ENCODE assay signal across 11 cellular contexts in the genomic region with DNA sequence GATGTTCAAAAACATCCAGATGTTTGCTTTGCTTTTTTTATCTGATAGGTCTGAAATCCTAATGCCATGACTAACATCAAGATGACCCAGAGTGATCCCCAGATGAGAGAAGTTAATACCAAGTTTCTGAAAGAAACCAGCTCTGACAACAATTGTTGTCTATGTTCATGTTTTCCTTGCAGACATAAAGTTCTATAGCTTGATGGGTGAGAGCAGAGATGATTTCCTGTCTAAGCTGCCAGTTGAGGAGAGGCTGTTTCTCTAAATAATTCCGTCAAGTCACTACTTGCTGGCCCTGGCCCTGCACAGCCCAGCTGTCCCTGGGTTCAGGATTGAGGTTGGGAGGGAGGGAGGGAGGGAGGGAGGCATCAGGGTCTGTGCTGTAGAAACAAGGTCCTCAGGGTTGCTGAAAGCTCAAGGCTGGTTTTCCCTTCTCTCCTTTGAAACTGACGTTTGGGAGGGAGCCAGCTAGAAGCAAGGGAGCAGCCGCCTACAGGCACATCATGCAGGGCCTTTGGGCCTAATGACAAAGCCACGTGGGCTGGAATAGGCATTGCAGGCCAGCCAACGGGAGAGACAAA. TPM values are rescaled to one million over a fixed set of nuclear protein-coding genes. Genes with fewer than 3 reads are reported as not detected.
DNase-seq lines count a peak whose midpoint lies in the region; ATAC-seq and TF ChIP-seq lines count a peak whose summit lies in the region.
"Had no signal": no experiment of that assay in that cellular context is flagged by ENCODE, and none has a peak within 500 bp of the region (broad histone marks: within the 10 kb centered on the region; RNA-seq: fewer than 3 reads in every experiment).

No MANE protein-coding gene starts in this region.

- peaks cover 71% of the 10 kb centered on the region for H3K4me1 ChIP-seq in ACC112 (ENCODE audit: control insufficient read depth, insufficient read depth, low read length, unreplicated experiment)
- H3K4me1 ChIP-seq in Peyer's patch: peaks cover 0 to 16% (median 0%) of the 10 kb centered on the region in 4 donors
- H3K4me1 ChIP-seq in esophagus squamous epithelium: peaks cover 28 to 93% (median 45%) of the 10 kb centered on the region in 3 donors
- peaks cover 29% of the 10 kb centered on the region for H3K4me1 ChIP-seq in neural progenitor cell

- no peak for ATAC-seq in GM19455 (IDR thresholded peaks at IDR 0.05; ENCODE audit: unreplicated experiment)
- no peak for ATAC-seq in GM19328 (IDR thresholded peaks at IDR 0.05; ENCODE audit: unreplicated experiment)
- ATAC-seq: HepG2 had no signal

- no peaks in the 10 kb centered on the region for H3K27me3 ChIP-seq in ACC112 (ENCODE audit: insufficient read depth, low read length)
- H3K27me3 ChIP-seq in Peyer's patch: no peaks in the 10 kb centered on the region
- no peaks in the 10 kb centered on the region for H3K27me3 ChIP-seq in esophagus squamous epithelium
- no peaks in the 10 kb centered on the region for H3K27me3 ChIP-seq in neural progenitor cell
- H3K27me3 ChIP-seq: BE2C had no signal

- H3F3A ChIP-seq in neural progenitor cell (ENCODE audit: low read depth): peaks cover 23% of the 10 kb centered on the region

- no peaks in the 10 kb centered on the region for H3K9me3 Mint-ChIP-seq in neural progenitor cell

- H3K27ac Mint-ChIP-seq in neural progenitor cell: peak overlapping the region; percentile 36

- peaks cover 7% of the 10 kb centered on the region for H4K20me1 ChIP-seq in neural progenitor cell (ENCODE audit: low read depth)

- TF ChIP-seq POLR2A in Peyer's patch (IDR thresholded peaks at IDR 0.05) (no peak), esophagus squamous epithelium (IDR thresholded peaks at IDR 0.05) (no peak), erythroblast (IDR thresholded peaks at IDR 0.05; ENCODE audit: low read length) (no peak)

- H3K36me3 Mint-ChIP-seq in neural progenitor cell: peaks cover 16% of the 10 kb centered on the region

- H3K4me2 ChIP-seq in neural progenitor cell: no peak overlapping the region

- peak overlapping the region; percentile 85 for H3K27ac ChIP-seq in ACC112 (ENCODE audit: low read depth, low read length)
- peak overlapping the region in 3 of 4 donors; percentile 26 to 89 (median 62) for H3K27ac ChIP-seq in Peyer's patch
- peak overlapping the region; percentile 18 to 90 (median 78) for H3K27ac ChIP-seq in esophagus squamous epithelium
- H3K27ac ChIP-seq in neural progenitor cell: no peak overlapping the region

- H3K4me3 ChIP-seq in ACC112 (ENCODE audit: low read depth, low read length): peak overlapping the region; percentile 99
- no peak overlapping the region for H3K4me3 ChIP-seq in Peyer's patch
- H3K4me3 ChIP-seq in esophagus squamous epithelium: peak overlapping the region in 1 of 4 donors; percentile 34
- no peak overlapping the region for H3K4me3 ChIP-seq in neural progenitor cell

- WGBS in esophagus squamous epithelium, 2 donors: 2 to 21% methylated on average over 4 to 5 of the region's 5 CpGs

- peak overlapping the region; percentile 11 for H3K4me3 Mint-ChIP-seq in neural progenitor cell

- intact Hi-C loops in esophagus squamous epithelium (cut with DNase I): no loop called here

- no peak overlapping the region for H3K9ac ChIP-seq in neural progenitor cell

- H3K9me3 ChIP-seq in Peyer's patch: no peaks in the 10 kb centered on the region
- H3K9me3 ChIP-seq in esophagus squamous epithelium: no peaks in the 10 kb centered on the region
- H3K9me3 ChIP-seq in neural progenitor cell (ENCODE audit: low read depth): no peaks in the 10 kb centered on the region
- H3K9me3 ChIP-seq: BE2C had no signal

- H3K36me3 ChIP-seq in ACC112 (ENCODE audit: insufficient read depth, low read length) (peaks cover 30% of the 10 kb centered on the region), Peyer's patch (no peaks in the 10 kb centered on the region), esophagus squamous epithelium (no peaks in the 10 kb centered on the region), neural progenitor cell (no peaks in the 10 kb centered on the region)
- H3K36me3 ChIP-seq: BE2C had no signal

- DNase-seq in Peyer's patch (no peak), esophagus squamous epithelium (lab: John Stamatoyannopoulos, UW) (no peak), neural progenitor cell (ENCODE audit: low spot score) (no peak), erythroblast (lab: John Stamatoyannopoulos, UW) (no peak)
- no peak for DNase-seq in activated CD4-positive, alpha-beta T cell treated with anti-CD3 and anti-CD28 coated beads, Interleukin-2, amount 50 U/mL, for 48 hours
- DNase-seq: BE2C, occipital lobe had no signal

- TF ChIP-seq CTCF in Peyer's patch (IDR thresholded peaks at IDR 0.05) (no peak), esophagus squamous epithelium (IDR thresholded peaks at IDR 0.05) (no peak), neural progenitor cell (IDR thresholded peaks at IDR 0.05) (no peak)

- H3K79me2 ChIP-seq in ACC112 (ENCODE audit: control insufficient read depth, insufficient read depth, low read length, unreplicated experiment) (peaks cover 93% of the 10 kb centered on the region), neural progenitor cell (ENCODE audit: low read depth) (peaks cover 7% of the 10 kb centered on the region)

- H3K4me1 Mint-ChIP-seq in neural progenitor cell: peaks cover 63% of the 10 kb centered on the region

- H2AFZ ChIP-seq in ACC112 (ENCODE audit: low read length, unreplicated experiment) (no peak overlapping the region), neural progenitor cell (replicated peaks) (no peak overlapping the region)

- H3K27me3 Mint-ChIP-seq in neural progenitor cell (ENCODE audit: insufficient read depth, low read depth): peaks cover 9% of the 10 kb centered on the region

RNA-seq across cellular contexts. Expression of gene SPARC, which starts 3.9 kb away (rescaled TPM):
- total RNA-seq in Peyer's patch (100 to 1,000 TPM in 1 of 4 donors, 10 to 100 TPM in 3; 47.6 to 177 (median 68.6) TPM), esophagus squamous epithelium (100 to 1,000 TPM in 1 of 4 donors, 10 to 100 TPM in 3; 14.9 to 164 (median 61.9) TPM), neural progenitor cell (ENCODE audit: low replicate concordance) (122 and 158 TPM in 2 replicates)
